Comparison of ENCODE assay signal across 30 cellular contexts in the genomic region with DNA sequence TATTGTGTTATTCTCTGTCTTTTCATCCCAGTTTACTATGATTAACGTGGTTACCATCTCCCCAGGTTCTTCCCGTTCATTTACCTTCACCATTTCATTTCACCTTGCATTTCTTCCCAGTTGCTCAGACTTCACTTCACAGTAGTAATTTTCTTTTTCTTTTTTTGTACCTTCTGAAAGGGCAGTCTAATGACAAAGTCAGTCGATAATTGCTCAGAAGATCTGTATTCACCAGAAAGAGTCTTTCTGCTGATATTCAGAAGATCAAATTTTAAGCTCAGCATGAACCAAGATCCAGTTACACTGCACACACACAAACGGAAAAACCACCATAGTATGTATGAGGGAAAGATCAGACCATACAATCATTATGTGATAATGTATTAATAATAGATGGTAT.
"Had no signal": no experiment of that assay in that cellular context is flagged by ENCODE, and none has a peak within 500 bp of the region (broad histone marks: within the 10 kb centered on the region; RNA-seq: fewer than 3 reads in every experiment).

No MANE protein-coding gene starts in this region.

- H3K27me3 Mint-ChIP-seq: activated CD4-positive, alpha-beta memory T cell treated with anti-CD3 and anti-CD28 coated beads for 36 hours; activated CD4-positive, alpha-beta T cell treated with anti-CD3 and anti-CD28 coated beads for 36 hours; activated naive CD4-positive, alpha-beta T cell treated with anti-CD3 and anti-CD28 coated beads, Interleukin-2, amount 10 ng/mL, durations not matched to agents 7 days and 5 days; activated T-cell treated with anti-CD3 and anti-CD28 coated beads, Interleukin-2, amount 50 U/mL, for 24 hours; brain had no signal

- ATAC-seq: activated CD4-positive, alpha-beta T cell treated with anti-CD3 and anti-CD28 coated beads for 36 hours; activated naive CD4-positive, alpha-beta T cell treated with anti-CD3 and anti-CD28 coated beads, Interleukin-2, amount 50 U/mL, for 72 hours; activated T-cell treated with anti-CD3 and anti-CD28 coated beads, Interleukin-2, amount 50 U/mL, for 72 hours; gastroesophageal sphincter; heart right ventricle had no signal

- H3K4me3 Mint-ChIP-seq: activated CD4-positive, alpha-beta memory T cell treated with anti-CD3 and anti-CD28 coated beads for 36 hours; activated CD4-positive, alpha-beta T cell treated with anti-CD3 and anti-CD28 coated beads for 36 hours; activated CD4-positive, alpha-beta T cell treated with anti-CD3 and anti-CD28 coated beads, Interleukin-2, amount 10 ng/mL, durations not matched to agents 24 days and 14 days; activated naive CD4-positive, alpha-beta T cell treated with anti-CD3 and anti-CD28 coated beads, Interleukin-2, amount 10 ng/mL, durations not matched to agents 7 days and 5 days; activated naive CD8-positive, alpha-beta T cell treated with anti-CD3 and anti-CD28 coated beads, Interleukin-2, amount 10 ng/mL, durations not matched to agents 7 days and 5 days; activated T-cell treated with anti-CD3 and anti-CD28 coated beads, Interleukin-2, amount 50 U/mL, for 24 hours; activated T-cell treated with anti-CD3 and anti-CD28 coated beads, Interleukin-2, amount 50 U/mL, for 72 hours; brain; central memory CD8-positive, alpha-beta T cell had no signal

- H3K9me3 Mint-ChIP-seq: activated CD4-positive, alpha-beta memory T cell treated with anti-CD3 and anti-CD28 coated beads for 36 hours; activated CD4-positive, alpha-beta T cell treated with anti-CD3 and anti-CD28 coated beads, Interleukin-2, amount 10 ng/mL, durations not matched to agents 24 days and 14 days; activated naive CD4-positive, alpha-beta T cell treated with anti-CD3 and anti-CD28 coated beads, Interleukin-2, amount 10 ng/mL, durations not matched to agents 7 days and 5 days; activated naive CD4-positive, alpha-beta T cell treated with anti-CD3 and anti-CD28 coated beads, Interleukin-2, amount 50 U/mL, for 72 hours; activated naive CD8-positive, alpha-beta T cell treated with anti-CD3 and anti-CD28 coated beads, Interleukin-2, amount 10 ng/mL, durations not matched to agents 7 days and 5 days; activated T-cell treated with anti-CD3 and anti-CD28 coated beads, Interleukin-2, amount 50 U/mL, for 24 hours; activated T-cell treated with anti-CD3 and anti-CD28 coated beads, Interleukin-2, amount 50 U/mL, for 72 hours; brain; central memory CD8-positive, alpha-beta T cell had no signal

- DNase-seq: activated CD4-positive, alpha-beta memory T cell treated with anti-CD3 and anti-CD28 coated beads for 36 hours; activated CD4-positive, alpha-beta T cell treated with anti-CD3 and anti-CD28 coated beads for 36 hours; activated CD4-positive, alpha-beta T cell treated with anti-CD3 and anti-CD28 coated beads, Interleukin-2, amount 10 ng/mL, durations not matched to agents 24 days and 14 days; activated CD4-positive, CD25-positive, alpha-beta regulatory T cell; activated CD4-positive, CD25-positive, alpha-beta regulatory T cell treated with anti-CD3 and anti-CD28 coated beads, Interleukin-2, amount 50 U/mL, for 72 hours; activated CD8-positive, alpha-beta memory T cell treated with anti-CD3 and anti-CD28 coated beads, Interleukin-2, amount 50 U/mL, for 48 hours; activated gamma-delta T cell; activated naive CD4-positive, alpha-beta T cell; activated naive CD4-positive, alpha-beta T cell treated with anti-CD3 and anti-CD28 coated beads, Interleukin-2, amount 10 ng/mL, durations not matched to agents 7 days and 5 days; activated naive CD8-positive, alpha-beta T cell treated with anti-CD3 and anti-CD28 coated beads, Interleukin-2, amount 10 ng/mL, durations not matched to agents 7 days and 5 days; activated T-cell treated with anti-CD3 and anti-CD28 coated beads for 4 hours; activated T-cell treated with anti-CD3 and anti-CD28 coated beads, Interleukin-2, amount 50 U/mL, for 24 hours; activated T-cell treated with anti-CD3 and anti-CD28 coated beads, Interleukin-2, amount 50 U/mL, for 72 hours; cortex of kidney; effector CD8-positive, alpha-beta T cell; esophagus squamous epithelium; foreskin melanocyte; heart right ventricle; T-helper 2 cell had no signal

- H3K27me3 ChIP-seq: ascending aorta, breast epithelium, cardiac muscle cell, esophagus squamous epithelium, gastroesophageal sphincter, heart right ventricle had no signal

- H3K36me3 Mint-ChIP-seq: activated CD4-positive, alpha-beta memory T cell treated with anti-CD3 and anti-CD28 coated beads for 36 hours; activated naive CD4-positive, alpha-beta T cell treated with anti-CD3 and anti-CD28 coated beads, Interleukin-2, amount 10 ng/mL, durations not matched to agents 7 days and 5 days; activated naive CD4-positive, alpha-beta T cell treated with anti-CD3 and anti-CD28 coated beads, Interleukin-2, amount 50 U/mL, for 72 hours; activated naive CD8-positive, alpha-beta T cell treated with anti-CD3 and anti-CD28 coated beads, Interleukin-2, amount 10 ng/mL, durations not matched to agents 7 days and 5 days; brain had no signal

- H3K27ac Mint-ChIP-seq: activated CD4-positive, alpha-beta memory T cell treated with anti-CD3 and anti-CD28 coated beads for 36 hours; activated CD4-positive, alpha-beta T cell treated with anti-CD3 and anti-CD28 coated beads for 36 hours; activated CD4-positive, alpha-beta T cell treated with anti-CD3 and anti-CD28 coated beads, Interleukin-2, amount 10 ng/mL, durations not matched to agents 24 days and 14 days; activated naive CD4-positive, alpha-beta T cell treated with anti-CD3 and anti-CD28 coated beads, Interleukin-2, amount 10 ng/mL, durations not matched to agents 7 days and 5 days; activated naive CD4-positive, alpha-beta T cell treated with anti-CD3 and anti-CD28 coated beads, Interleukin-2, amount 50 U/mL, for 72 hours; activated naive CD8-positive, alpha-beta T cell treated with anti-CD3 and anti-CD28 coated beads, Interleukin-2, amount 10 ng/mL, durations not matched to agents 7 days and 5 days; activated T-cell treated with anti-CD3 and anti-CD28 coated beads, Interleukin-2, amount 50 U/mL, for 24 hours; activated T-cell treated with anti-CD3 and anti-CD28 coated beads, Interleukin-2, amount 50 U/mL, for 72 hours; brain had no signal

- H3K4me1 Mint-ChIP-seq: activated CD4-positive, alpha-beta T cell treated with anti-CD3 and anti-CD28 coated beads for 36 hours; brain; central memory CD8-positive, alpha-beta T cell had no signal

- FAIRE-seq: colon, endometrium, endothelial cell of umbilical vein had no signal

- H3K27ac ChIP-seq: ascending aorta, breast epithelium, cardiac muscle cell, epithelial cell of prostate, gastroesophageal sphincter, heart right ventricle had no signal

- H3K4me3 ChIP-seq: ascending aorta, breast epithelium, cardiac muscle cell, esophagus squamous epithelium, gastroesophageal sphincter, heart right ventricle had no signal

- H3K36me3 ChIP-seq: ascending aorta, breast epithelium, cardiac muscle cell, esophagus squamous epithelium, gastroesophageal sphincter, heart right ventricle had no signal

- H3K9me3 ChIP-seq: ascending aorta, breast epithelium, esophagus squamous epithelium, gastroesophageal sphincter had no signal

- H3K4me1 ChIP-seq: ascending aorta, breast epithelium, gastroesophageal sphincter, heart right ventricle had no signal
